1 cellular context compared by ENCODE assay signal in the genomic region with DNA sequence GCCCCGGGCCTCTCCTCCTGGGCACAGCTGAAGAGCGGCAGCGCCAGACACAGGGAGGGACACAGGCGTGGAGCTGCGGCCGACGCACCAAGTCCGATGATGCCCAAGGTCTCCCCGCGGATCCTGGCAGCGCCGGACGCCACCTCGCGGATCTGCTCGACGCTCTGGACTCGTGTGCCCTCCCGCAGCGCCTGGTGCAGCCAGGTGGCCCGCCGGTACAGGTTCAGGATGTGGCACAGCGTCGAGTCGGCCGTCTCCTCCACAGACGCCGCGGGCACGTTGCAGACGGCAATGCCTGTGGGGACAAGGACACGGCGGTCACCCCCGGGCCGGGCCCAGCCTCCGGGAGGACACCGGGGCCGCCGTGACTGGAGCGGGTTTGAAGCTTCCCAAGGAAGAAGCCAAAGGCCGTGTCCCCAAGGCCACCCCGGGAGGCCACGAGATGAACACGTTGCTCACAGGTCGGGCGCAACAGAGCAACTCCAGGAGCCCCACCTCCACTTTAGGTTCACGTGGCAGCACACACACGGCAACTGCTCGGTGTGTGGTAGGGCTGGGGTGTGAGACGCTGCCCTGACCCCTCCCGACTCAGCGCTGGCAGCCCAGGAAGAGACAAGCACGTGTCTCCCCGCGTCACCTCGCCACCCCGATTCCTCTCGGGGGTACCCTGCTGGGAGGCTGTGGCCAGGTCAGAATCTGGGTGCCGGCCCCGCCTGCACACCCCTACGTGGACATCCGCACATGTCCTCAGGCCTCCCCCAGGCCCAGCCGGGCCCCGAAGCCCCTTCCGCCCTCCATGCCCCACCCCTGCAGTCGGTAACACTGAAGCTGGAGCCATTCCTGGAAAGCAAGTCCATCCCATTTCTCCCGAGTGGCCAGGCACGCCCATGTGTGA.
TF ChIP-seq lines count a peak whose summit lies in the region.

No MANE protein-coding gene starts in this region.

TF ChIP-seq in K562, 482 proteins besides CTCF, POLR2A, EP300 and RAD21:
- TF ChIP-seq, protein P1, sequence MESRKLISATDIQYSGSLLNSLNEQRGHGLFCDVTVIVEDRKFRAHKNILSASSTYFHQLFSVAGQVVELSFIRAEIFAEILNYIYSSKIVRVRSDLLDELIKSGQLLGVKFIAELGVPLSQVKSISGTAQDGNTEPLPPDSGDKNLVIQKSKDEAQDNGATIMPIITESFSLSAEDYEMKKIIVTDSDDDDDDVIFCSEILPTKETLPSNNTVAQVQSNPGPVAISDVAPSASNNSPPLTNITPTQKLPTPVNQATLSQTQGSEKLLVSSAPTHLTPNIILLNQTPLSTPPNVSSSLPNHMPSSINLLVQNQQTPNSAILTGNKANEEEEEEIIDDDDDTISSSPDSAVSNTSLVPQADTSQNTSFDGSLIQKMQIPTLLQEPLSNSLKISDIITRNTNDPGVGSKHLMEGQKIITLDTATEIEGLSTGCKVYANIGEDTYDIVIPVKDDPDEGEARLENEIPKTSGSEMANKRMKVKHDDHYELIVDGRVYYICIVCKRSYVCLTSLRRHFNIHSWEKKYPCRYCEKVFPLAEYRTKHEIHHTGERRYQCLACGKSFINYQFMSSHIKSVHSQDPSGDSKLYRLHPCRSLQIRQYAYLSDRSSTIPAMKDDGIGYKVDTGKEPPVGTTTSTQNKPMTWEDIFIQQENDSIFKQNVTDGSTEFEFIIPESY (CRISPR knock-in tag; IDR thresholded peaks at IDR 0.05), result 0 out of 2 replicates have a peak, but pooled peaks have one; percentile 19
- no peak for TF ChIP-seq CLOCK (CRISPR knock-in tag; IDR thresholded peaks at IDR 0.05; ENCODE audit: borderline replicate concordance)
- 0 out of 2 replicates have a peak, but pooled peaks have one; percentile 23 for TF ChIP-seq SAFB (IDR thresholded peaks at IDR 0.05; ENCODE audit: borderline replicate concordance, low read depth, low read length)
